12 cellular contexts compared by ENCODE assay signal in genomic region chr14:102028733-102029132, GRCh38. TPM values are rescaled to one million over a fixed set of nuclear protein-coding genes. Genes with fewer than 3 reads are reported as not detected.
DNase-seq lines count a peak whose midpoint lies in the region; ATAC-seq, FAIRE-seq and TF ChIP-seq lines count a peak whose summit lies in the region.
"Had no signal": no experiment of that assay in that cellular context is flagged by ENCODE, and none has a peak within 500 bp of the region (broad histone marks: within the 10 kb centered on the region; RNA-seq: fewer than 3 reads in every experiment).

No MANE protein-coding gene starts in this region.

- H3K9me3 ChIP-seq in adipocyte (ENCODE audit: control insufficient read depth, low read length): no peaks in the 10 kb centered on the region
- no peaks in the 10 kb centered on the region for H3K9me3 ChIP-seq in keratinocyte (ENCODE audit: control insufficient read depth, low read depth, low read length)
- no peaks in the 10 kb centered on the region for H3K9me3 ChIP-seq in upper lobe of right lung

- H3K4me3 ChIP-seq in adipocyte (ENCODE audit: low read length): no peak overlapping the region
- H3K4me3 ChIP-seq in keratinocyte (ENCODE audit: control insufficient read depth in 2 of 3, extremely low read depth in 1 of 3, insufficient read depth in 2 of 3, low read depth in 1 of 3, low read length in 3 of 3): no peak overlapping the region
- no peak overlapping the region for H3K4me3 ChIP-seq in upper lobe of right lung

- peak overlapping the region; percentile 25 for H3K27ac Mint-ChIP-seq in activated naive CD4-positive, alpha-beta T cell treated with anti-CD3 and anti-CD28 coated beads, Interleukin-2, amount 50 U/mL, for 24 hours

- H3K27me3 ChIP-seq in adipocyte (replicated peaks; ENCODE audit: control insufficient read depth, insufficient read depth, low read length) (no peaks in the 10 kb centered on the region), keratinocyte (ENCODE audit: control insufficient read depth, extremely low read depth, insufficient read depth, low read length) (no peaks in the 10 kb centered on the region), upper lobe of right lung (no peaks in the 10 kb centered on the region)

- H3K4me1 ChIP-seq in adipocyte (ENCODE audit: control insufficient read depth, insufficient read depth, low read length) (peaks cover 25% of the 10 kb centered on the region), keratinocyte (ENCODE audit: control insufficient read depth, extremely low read depth, insufficient read depth, low read length) (peaks cover 16% of the 10 kb centered on the region), upper lobe of right lung (no peaks in the 10 kb centered on the region)
- H3K4me1 ChIP-seq: parathyroid adenoma had no signal

- no peaks in the 10 kb centered on the region for H3K79me2 ChIP-seq in keratinocyte (ENCODE audit: control insufficient read depth, insufficient read depth, low read length)

- peaks cover 95% of the 10 kb centered on the region for H3K36me3 ChIP-seq in adipocyte (ENCODE audit: control insufficient read depth, insufficient read depth, low read length, severe bottlenecking)
- peaks cover 38 to 60% of the 10 kb centered on the region in 2 experiments for H3K36me3 ChIP-seq in keratinocyte (ENCODE audit: control insufficient read depth in 2 of 2, extremely low read depth in 1 of 2, insufficient read depth in 2 of 2, low read length in 2 of 2)
- peaks cover 100% of the 10 kb centered on the region for H3K36me3 ChIP-seq in upper lobe of right lung

- no peak for TF ChIP-seq CTCF in keratinocyte (optimal IDR thresholded peaks at IDR 0.05 in 1 of 3, IDR thresholded peaks at IDR 0.05 in 1 of 3, conservative IDR thresholded peaks at IDR 0.05 in 1 of 3; ENCODE audit: extremely low read depth in 1 of 3, insufficient read depth in 2 of 3, low read length in 3 of 3)
- TF ChIP-seq CTCF in upper lobe of right lung (IDR thresholded peaks at IDR 0.05): no peak

- H3K9ac ChIP-seq in adipocyte (ENCODE audit: low read length): peak overlapping the region; percentile 45
- H3K9ac ChIP-seq in keratinocyte (ENCODE audit: control insufficient read depth, extremely low read depth, insufficient read depth, low read length): peak overlapping the region; percentile 40
- H3K9ac ChIP-seq: parathyroid adenoma had no signal

- no peaks in the 10 kb centered on the region for H3K4me1 Mint-ChIP-seq in activated naive CD4-positive, alpha-beta T cell treated with anti-CD3 and anti-CD28 coated beads, Interleukin-2, amount 50 U/mL, for 24 hours
- H3K4me1 Mint-ChIP-seq: activated CD4-positive, alpha-beta T cell treated with anti-CD3 and anti-CD28 coated beads for 36 hours had no signal

- DNase-seq in activated naive CD4-positive, alpha-beta T cell treated with Interleukin-2 at 50 U/mL for 16 hours: no peak
- DNase-seq in adipocyte (ENCODE audit: low read depth) (peak; percentile 77), keratinocyte (ENCODE audit: low read depth, low spot score) (no peak), upper lobe of right lung (no peak), GM12892 (ENCODE audit: insufficient read length) (no peak), RCC 7860 (ENCODE audit: low spot score) (no peak), NCI-H1092 (lab: John Stamatoyannopoulos, UW) (no peak)
- DNase-seq: activated CD4-positive, alpha-beta T cell treated with anti-CD3 and anti-CD28 coated beads for 36 hours; AML-193; NCI-H1105 had no signal

- peak; percentile 76 for FAIRE-seq in keratinocyte (lab: Jason Lieb, UNC)
- no peak for FAIRE-seq in GM12892 (lab: Jason Lieb, UNC)
- FAIRE-seq in RCC 7860 (lab: Jason Lieb, UNC): no peak

- H3K9me3 Mint-ChIP-seq in activated naive CD4-positive, alpha-beta T cell treated with anti-CD3 and anti-CD28 coated beads, Interleukin-2, amount 50 U/mL, for 24 hours: no peaks in the 10 kb centered on the region

- H3K27me3 Mint-ChIP-seq in activated naive CD4-positive, alpha-beta T cell treated with anti-CD3 and anti-CD28 coated beads, Interleukin-2, amount 50 U/mL, for 24 hours: no peaks in the 10 kb centered on the region
- H3K27me3 Mint-ChIP-seq: activated CD4-positive, alpha-beta T cell treated with anti-CD3 and anti-CD28 coated beads for 36 hours had no signal

- H4K20me1 ChIP-seq in keratinocyte (ENCODE audit: control insufficient read depth, extremely low read depth, insufficient read depth, low read length): no peaks in the 10 kb centered on the region

- H3K4me3 Mint-ChIP-seq in activated naive CD4-positive, alpha-beta T cell treated with anti-CD3 and anti-CD28 coated beads, Interleukin-2, amount 50 U/mL, for 24 hours: no peak overlapping the region
- H3K4me3 Mint-ChIP-seq: activated CD4-positive, alpha-beta T cell treated with anti-CD3 and anti-CD28 coated beads for 36 hours had no signal

- peak overlapping the region; percentile 54 for H3K27ac ChIP-seq in keratinocyte (ENCODE audit: control insufficient read depth, insufficient read depth, low read length)
- no peak overlapping the region for H3K27ac ChIP-seq in upper lobe of right lung
- H3K27ac ChIP-seq: parathyroid adenoma had no signal

- H3K36me3 Mint-ChIP-seq in activated naive CD4-positive, alpha-beta T cell treated with anti-CD3 and anti-CD28 coated beads, Interleukin-2, amount 50 U/mL, for 24 hours: peaks cover 13% of the 10 kb centered on the region

- dilution Hi-C loops in keratinocyte (cut with MboI; ENCODE audit: extremely low pct_ligation_motif_present, low sequenced_read_pairs): no loop called here

- no peak for TF ChIP-seq POLR2A in GM12892 (IDR thresholded peaks at IDR 0.05; ENCODE audit: low read depth, low read length)

- no peak overlapping the region for H3K4me2 ChIP-seq in keratinocyte (ENCODE audit: control insufficient read depth, extremely low read depth, insufficient read depth, low read depth, low read length)

- no peak overlapping the region for H2AFZ ChIP-seq in keratinocyte (ENCODE audit: control insufficient read depth, low read length)
- H2AFZ ChIP-seq: parathyroid adenoma had no signal

- ATAC-seq in upper lobe of right lung: peak; percentile 37
- ATAC-seq: activated CD4-positive, alpha-beta T cell treated with anti-CD3 and anti-CD28 coated beads for 36 hours had no signal

- intact Hi-C loops in upper lobe of right lung (cut with DNase I): no loop called here

- H3K9me1 ChIP-seq in keratinocyte (ENCODE audit: control insufficient read depth, extremely low read depth, insufficient read depth, low read length): peaks cover 3% of the 10 kb centered on the region

RNA-seq across cellular contexts. Expression of gene HSP90AA1, which starts 58.1 kb away (rescaled TPM):
- 436 to 952 TPM (median 898 TPM) in 3 replicates for polyA plus RNA-seq in keratinocyte
- 5,549 TPM for polyA plus RNA-seq in keratinocyte (2011; ENCODE audit: low read depth)
- 387 and 706 TPM in 2 replicates for polyA plus RNA-seq in keratinocyte (2011; cell fraction: cytosol; rRNA removed)
- 414 and 646 TPM in 2 replicates for polyA plus RNA-seq in keratinocyte (2011; cell fraction: nucleus; rRNA removed)
- 1,032 and 1,140 TPM in 2 replicates for polyA plus RNA-seq in keratinocyte (2012; ENCODE audit: low replicate concordance)
- polyA minus RNA-seq in keratinocyte: 141 to 874 TPM (median 371 TPM) in 3 replicates
- polyA minus RNA-seq in keratinocyte (2011; cell fraction: cytosol; rRNA and poly(A)+ RNA removed): 889 TPM
- polyA minus RNA-seq in keratinocyte (2011; cell fraction: nucleus; rRNA and poly(A)+ RNA removed): 192 and 292 TPM in 2 replicates
- total RNA-seq in upper lobe of right lung: 490 TPM
- polyA plus RNA-seq in GM12892 (2012; ENCODE audit: missing spikeins): 842 TPM
